9 cellular contexts compared by ENCODE assay signal in genomic region chr2:159904127-159904564, GRCh38. TPM values are rescaled to one million over a fixed set of nuclear protein-coding genes. Genes with fewer than 3 reads are reported as not detected.
A peak's percentile ranks its signal among the peaks of the same experiment; 100 is the strongest.
DNase-seq lines count a peak whose midpoint lies in the region; ATAC-seq and TF ChIP-seq lines count a peak whose summit lies in the region.
"Had no signal": no experiment of that assay in that cellular context is flagged by ENCODE, and none has a peak within 500 bp of the region (broad histone marks: within the 10 kb centered on the region; RNA-seq: fewer than 3 reads in every experiment).

No MANE protein-coding gene starts in this region.

- TF ChIP-seq CTCF in astrocyte of the cerebellum (IDR thresholded peaks at IDR 0.05; ENCODE audit: low read depth, low read length, missing control alignments) (no peak), right lobe of liver (IDR thresholded peaks at IDR 0.05) (no peak)

- H3K36me3 ChIP-seq in right lobe of liver, result no peaks in the 10 kb centered on the region

- H3K4me3 ChIP-seq in astrocyte of the cerebellum (ENCODE audit: low read depth, low read length), result peak overlapping the region; percentile 32
- peak overlapping the region; percentile 46 to 52 (median 51) for H3K4me3 ChIP-seq in right lobe of liver

- WGBS in right lobe of liver (ENCODE audit: insufficient coverage, low coverage, low lambda C conversion rate, missing lambda C conversion rate), result 10% methylated on average over 5 of the region's 28 CpGs

- ATAC-seq in GM18498 (IDR thresholded peaks at IDR 0.05; ENCODE audit: unreplicated experiment) (peak; percentile 33), HG02610 (IDR thresholded peaks at IDR 0.05; ENCODE audit: unreplicated experiment) (peak; percentile 26), right lobe of liver (peak; percentile 30 to 41 (median 36))

- in situ Hi-C loops in astrocyte of the cerebellum (cut with HindIII; ENCODE audit: low sequenced_read_pairs), result no loop called here

- TF ChIP-seq POLR2A in right lobe of liver (IDR thresholded peaks at IDR 0.05), result no peak

- H3K9me3 ChIP-seq in right lobe of liver, result no peaks in the 10 kb centered on the region

- intact Hi-C loops in right lobe of liver (cut with DNase I), result no loop called here

- DNase-seq in OCI-M2 (lab: John Stamatoyannopoulos, UW; ENCODE audit: unreplicated experiment), result peak; percentile 6
- no peak for DNase-seq in astrocyte of the cerebellum (ENCODE audit: low read depth)
- peak in 2 of 3 donors; percentile 50 to 65 for DNase-seq in right lobe of liver
- DNase-seq in stimulated activated CD8-positive, alpha-beta memory T cell treated with anti-CD3 and anti-CD28 coated beads, Interleukin-4, amount 100 ng/mL, for 4 hours (ENCODE audit: low read depth in 2 of 2, low spot score in 1 of 2), result peak; percentile 6 to 24
- no peak for DNase-seq in NCI-H82 (lab: John Stamatoyannopoulos, UW)
- no peak for DNase-seq in NCI-H2171 (lab: John Stamatoyannopoulos, UW)

- H3K27ac ChIP-seq in right lobe of liver, result peak overlapping the region in 2 of 3 donors; percentile 22 to 47
- H3K27ac ChIP-seq: VCaP had no signal

- peaks cover 0 to 8% (median 0%) of the 10 kb centered on the region in 4 donors for H3K4me1 ChIP-seq in right lobe of liver

- no peaks in the 10 kb centered on the region for H3K27me3 ChIP-seq in right lobe of liver

RNA-seq across cellular contexts. Expression of gene LY75, which starts 0.4 kb away (rescaled TPM):
- 1 to 10 TPM in 2 of 6 experiments, under 1 TPM in 4; 0.37 to 1.4 (median 0.75) TPM for total RNA-seq in right lobe of liver

Comparison
In these comparisons a context has a peak if more than half of its experiments do, and no peak if none do; other contexts are left out.
1. DNase-seq: peak in OCI-M2 (single experiment), right lobe of liver (2 of 3) and stimulated activated CD8-positive, alpha-beta memory T cell treated with anti-CD3 and anti-CD28 coated beads, Interleukin-4, amount 100 ng/mL, for 4 hours (2 of 2); none in astrocyte of the cerebellum (single experiment), NCI-H82 (single experiment) and NCI-H2171 (single experiment).
2. Peak in every context shown above with its lines, with median percentiles within 50 percentile points of each other: ATAC-seq.